Comparison of ENCODE assay signal across 12 cellular contexts in genomic region chr5:45695680-45696093, GRCh38. TPM values are rescaled to one million over a fixed set of nuclear protein-coding genes. Genes with fewer than 3 reads are reported as not detected.
DNase-seq lines count a peak whose midpoint lies in the region; ATAC-seq, FAIRE-seq and TF ChIP-seq lines count a peak whose summit lies in the region.
"Had no signal": no experiment of that assay in that cellular context is flagged by ENCODE, and none has a peak within 500 bp of the region (broad histone marks: within the 10 kb centered on the region; RNA-seq: fewer than 3 reads in every experiment).

No MANE protein-coding gene starts in this region.

- H3K27me3 ChIP-seq in gastroesophageal sphincter: peaks cover 80% of the 10 kb centered on the region
- H3K27me3 ChIP-seq in pancreas: peaks cover 0 to 8% (median 0%) of the 10 kb centered on the region in 4 donors
- H3K27me3 ChIP-seq: BLaER1 had no signal

- no peak for TF ChIP-seq EP300 in gastroesophageal sphincter (IDR thresholded peaks at IDR 0.05)

- no peak for FAIRE-seq in pancreas (lab: Jason Lieb, UNC)
- FAIRE-seq: GM19239, small intestine had no signal

- TF ChIP-seq CTCF in gastroesophageal sphincter (IDR thresholded peaks at IDR 0.05) (no peak), pancreas (IDR thresholded peaks at IDR 0.05) (no peak)

- H3K27ac ChIP-seq in gastroesophageal sphincter (no peak overlapping the region), pancreas (no peak overlapping the region)
- H3K27ac ChIP-seq: BLaER1 had no signal

- ATAC-seq in HG03442 (IDR thresholded peaks at IDR 0.05; ENCODE audit: unreplicated experiment) (peak; percentile 20), gastroesophageal sphincter (no peak), pancreas (peak in 2 of 4 donors; percentile 1 to 28), HG03460 (IDR thresholded peaks at IDR 0.05; ENCODE audit: unreplicated experiment) (no peak)

- DNase-seq in pancreas (peak in 1 of 6 donors; percentile 12), NCI-H774 (lab: John Stamatoyannopoulos, UW) (no peak), NOMO-1 treated with dmso at 0.1 percent for 144 hours (lab: John Stamatoyannopoulos, UW; ENCODE audit: unreplicated experiment) (no peak), GDM1 (lab: John Stamatoyannopoulos, UW) (no peak)

- H3K4me3 ChIP-seq in gastroesophageal sphincter (peak overlapping the region; percentile 23 to 53), pancreas (peak overlapping the region; percentile 32 to 54 (median 49))
- H3K4me3 ChIP-seq: BLaER1, lung had no signal

- WGBS in gastroesophageal sphincter (ENCODE audit: low coverage in 1 of 2), 2 donors: no CpG with 5 or more reads among the region's 48 CpGs
- WGBS in pancreas, 2 donors: 1 to 3% methylated on average over 22 to 48 of the region's 48 CpGs

- peak overlapping the region; percentile 51; the same call in 1 of the 2 replicates for H3K9ac ChIP-seq in ES-I3 (ENCODE audit: low read depth, low read length)
- H3K9ac ChIP-seq: BLaER1 had no signal

- no peaks in the 10 kb centered on the region for H3K36me3 ChIP-seq in ES-I3 (ENCODE audit: insufficient read depth, low read length)
- no peaks in the 10 kb centered on the region for H3K36me3 ChIP-seq in gastroesophageal sphincter
- no peaks in the 10 kb centered on the region for H3K36me3 ChIP-seq in pancreas
- H3K36me3 ChIP-seq: BLaER1 had no signal

- intact Hi-C loops in pancreas (cut with DNase I): no loop called here

- no peaks in the 10 kb centered on the region for H3K9me3 ChIP-seq in ES-I3 (ENCODE audit: control insufficient read depth, insufficient read depth, low read length)
- H3K9me3 ChIP-seq in gastroesophageal sphincter: no peaks in the 10 kb centered on the region
- H3K9me3 ChIP-seq in pancreas: no peaks in the 10 kb centered on the region

- no peak for TF ChIP-seq POLR2A in gastroesophageal sphincter (IDR thresholded peaks at IDR 0.05)

- H3K4me1 ChIP-seq in ES-I3 (ENCODE audit: insufficient read depth, low read length) (0 out of 2 replicates have a peak, but pooled peaks cover 2% of the 10 kb centered on the region), gastroesophageal sphincter (peaks cover 0 to 19% (median 9%) of the 10 kb centered on the region in 3 donors), pancreas (peaks cover 0 to 6% (median 0%) of the 10 kb centered on the region in 3 donors)
- H3K4me1 ChIP-seq: BLaER1 had no signal

RNA-seq across cellular contexts. Expression of gene HCN1, which starts 0.5 kb away (rescaled TPM):
- total RNA-seq in gastroesophageal sphincter: 1 to 10 TPM in 1 of 4 donors, under 1 TPM in 3; 0.19 to 1.3 (median 0.63) TPM
- 1 to 10 TPM in 2 of 6 donors, under 1 TPM in 4; 0.23 to 1.5 (median 0.54) TPM for total RNA-seq in pancreas
- under 1 TPM; 0.08 to 0.12 TPM for polyA plus RNA-seq in pancreas
